8 cellular contexts compared by ENCODE assay signal in genomic region chr10:110774069-110775021, GRCh38.
A peak's percentile ranks its signal among the peaks of the same experiment; 100 is the strongest.
DNase-seq lines count a peak whose midpoint lies in the region; ATAC-seq, FAIRE-seq and TF ChIP-seq lines count a peak whose summit lies in the region.

No MANE protein-coding gene starts in this region.

- CTCF ChIA-PET in A673 (lab: Charles Lee) = no interaction called here

- H3K4me1 ChIP-seq in adipocyte (ENCODE audit: control insufficient read depth, insufficient read depth, low read length) (peaks cover 13% of the 10 kb centered on the region), muscle layer of duodenum (ENCODE audit: control insufficient read depth in 1 of 2, insufficient read depth in 2 of 2, low read length in 2 of 2) (no peaks in the 10 kb centered on the region), A673 (ENCODE audit: insufficient read depth, low read length, poor library complexity, severe bottlenecking) (no peaks in the 10 kb centered on the region), upper lobe of right lung (no peaks in the 10 kb centered on the region)

- POLR2A ChIA-PET in A673 (lab: Charles Lee; ENCODE audit: low non-redundant PET) = no interaction called here

- intact Hi-C loops in A673 (cut with micrococcal nuclease; ENCODE audit: unreplicated experiment) = no loop called here
- intact Hi-C loops in upper lobe of right lung (cut with DNase I) = no loop called here

- H3K9me3 ChIP-seq in MG63 = no peaks in the 10 kb centered on the region
- no peaks in the 10 kb centered on the region for H3K9me3 ChIP-seq in adipocyte (ENCODE audit: control insufficient read depth, low read length)
- H3K9me3 ChIP-seq in muscle layer of duodenum (ENCODE audit: control insufficient read depth in 1 of 2, low read length in 2 of 2) = no peaks in the 10 kb centered on the region
- H3K9me3 ChIP-seq in A673 (ENCODE audit: low read depth, low read length, poor library complexity, severe bottlenecking) = no peaks in the 10 kb centered on the region
- H3K9me3 ChIP-seq in upper lobe of right lung = no peaks in the 10 kb centered on the region

- H3K27ac ChIP-seq in muscle layer of duodenum (ENCODE audit: low read length) = peak overlapping the region; percentile 40
- no peak overlapping the region for H3K27ac ChIP-seq in A673 (ENCODE audit: low read depth, low read length, poor library complexity, severe bottlenecking)
- no peak overlapping the region for H3K27ac ChIP-seq in upper lobe of right lung

- BruUV-seq in A673 (replicated peaks; lab: Mats Ljungman, UMichigan) = no TSS peak

- no peak for TF ChIP-seq POLR2A in GM12892 (IDR thresholded peaks at IDR 0.05; ENCODE audit: low read depth, low read length)
- TF ChIP-seq POLR2A in H54 (IDR thresholded peaks at IDR 0.05; ENCODE audit: low read depth, low read length) = no peak

- H3K4me3 ChIP-seq in MG63 = no peak overlapping the region
- no peak overlapping the region for H3K4me3 ChIP-seq in adipocyte (ENCODE audit: low read length)
- H3K4me3 ChIP-seq in muscle layer of duodenum (ENCODE audit: low read depth in 1 of 2, low read length in 2 of 2) = no peak overlapping the region
- no peak overlapping the region for H3K4me3 ChIP-seq in A673 (ENCODE audit: low read depth, low read length, poor library complexity, severe bottlenecking)
- H3K4me3 ChIP-seq in upper lobe of right lung = no peak overlapping the region

- no peaks in the 10 kb centered on the region; the same call in 1 of the 2 replicates for H3K27me3 ChIP-seq in MG63
- peaks cover 2% of the 10 kb centered on the region for H3K27me3 ChIP-seq in adipocyte (replicated peaks; ENCODE audit: control insufficient read depth, insufficient read depth, low read length)
- H3K27me3 ChIP-seq in muscle layer of duodenum (ENCODE audit: low read depth, low read length) = no peaks in the 10 kb centered on the region
- peaks cover 4% of the 10 kb centered on the region for H3K27me3 ChIP-seq in A673 (replicated peaks; ENCODE audit: insufficient read depth, low read depth, low read length, poor library complexity)
- peaks cover 4% of the 10 kb centered on the region for H3K27me3 ChIP-seq in upper lobe of right lung

- FAIRE-seq in GM12892 (lab: Jason Lieb, UNC) (peak; percentile 96), H54 (lab: Jason Lieb, UNC) (peak; percentile 67)

- no peak for ATAC-seq in upper lobe of right lung

- no peaks in the 10 kb centered on the region for H3K36me3 ChIP-seq in MG63
- no peaks in the 10 kb centered on the region for H3K36me3 ChIP-seq in adipocyte (ENCODE audit: control insufficient read depth, insufficient read depth, low read length, severe bottlenecking)
- H3K36me3 ChIP-seq in muscle layer of duodenum (ENCODE audit: control insufficient read depth in 1 of 2, insufficient read depth in 2 of 2, low read length in 2 of 2) = no peaks in the 10 kb centered on the region
- no peaks in the 10 kb centered on the region for H3K36me3 ChIP-seq in A673 (ENCODE audit: insufficient read depth, low read length, poor library complexity, severe bottlenecking)
- no peaks in the 10 kb centered on the region for H3K36me3 ChIP-seq in upper lobe of right lung

- TF ChIP-seq CTCF in A673 (conservative IDR thresholded peaks at IDR 0.05; ENCODE audit: low read depth, low read length) (no peak), upper lobe of right lung (IDR thresholded peaks at IDR 0.05) (no peak)

- DNase-seq in GM12892 (ENCODE audit: insufficient read length) (peak; percentile 38), H54 (ENCODE audit: insufficient read length, low spot score) (peak; percentile 76), MG63 (peak; percentile 40), adipocyte (ENCODE audit: low read depth) (peak; percentile 26), A673 (ENCODE audit: low spot score) (no peak), SIG-M5 (lab: John Stamatoyannopoulos, UW) (no peak), upper lobe of right lung (no peak)

- no peak overlapping the region for H3K9ac ChIP-seq in adipocyte (ENCODE audit: low read length)

Comparison
In these comparisons a context has a peak if more than half of its experiments do, and no peak if none do; other contexts are left out.
1. DNase-seq: peak in GM12892 (single experiment), H54 (single experiment), MG63 (single experiment) and adipocyte (single experiment); none in A673 (single experiment), SIG-M5 (single experiment) and upper lobe of right lung (single experiment).